In the genomic region with DNA sequence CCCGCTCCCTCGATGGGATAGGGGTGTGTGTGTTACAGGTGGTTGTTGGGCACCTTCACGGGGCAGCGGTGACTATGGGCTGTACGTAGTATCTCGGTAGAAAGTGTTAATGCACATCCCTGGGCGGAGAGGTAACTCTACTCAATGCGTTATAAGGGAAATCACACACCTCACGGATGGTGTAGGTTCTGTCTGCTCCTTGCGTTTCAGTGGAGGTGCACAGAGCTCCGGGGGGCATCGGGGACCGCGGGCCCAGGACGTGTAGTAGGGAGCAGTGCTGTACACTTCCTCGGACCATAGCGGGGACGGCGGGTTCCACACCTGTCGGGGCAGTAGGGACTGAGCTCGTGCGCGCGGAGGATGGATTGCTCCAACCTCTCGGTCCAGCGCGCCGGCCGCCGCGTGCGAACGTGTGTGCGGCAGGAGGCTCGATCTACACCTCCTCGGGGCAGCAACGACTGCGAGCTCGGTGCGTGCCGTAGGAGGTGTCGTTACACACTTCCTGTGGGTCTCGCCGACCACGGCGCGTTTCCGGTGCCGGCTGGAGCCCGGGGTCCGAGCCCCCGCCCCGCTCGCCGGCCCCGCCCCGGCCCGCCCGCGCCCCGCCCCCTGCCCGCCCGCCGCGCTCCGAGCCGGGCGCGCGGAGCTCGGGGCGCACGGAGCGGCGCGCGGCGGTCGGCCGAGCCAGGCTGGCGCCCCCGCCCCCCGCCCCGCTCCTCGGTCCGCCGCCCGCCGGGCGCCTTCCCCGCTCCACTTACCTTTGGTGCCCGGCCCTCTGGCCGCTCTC, we compare ENCODE assay signal across 9 cellular contexts. TPM values are rescaled to one million over a fixed set of nuclear protein-coding genes. Genes with fewer than 3 reads are reported as not detected.
A peak's percentile ranks its signal among the peaks of the same experiment; 100 is the strongest.
DNase-seq lines count a peak whose midpoint lies in the region; ATAC-seq, FAIRE-seq and TF ChIP-seq lines count a peak whose summit lies in the region.
"Had no signal": no experiment of that assay in that cellular context is flagged by ENCODE, and none has a peak within 500 bp of the region (broad histone marks: within the 10 kb centered on the region; RNA-seq: fewer than 3 reads in every experiment).

Gene KIAA1958 (plus strand): TSS at position 607 of the 787 bp plus-strand sequence. CDS start 87,254 bp downstream, outside the sequence.

- peak within 1 kb of the TSS; percentile 82 for H3K4me3 ChIP-seq in CD4-positive, CD25-positive, alpha-beta regulatory T cell (ENCODE audit: low read depth, low read length)
- H3K4me3 ChIP-seq in H1 (ENCODE audit: extremely low read depth in 1 of 4, insufficient read depth in 2 of 4, low read depth in 3 of 4, low read length in 4 of 4) = peak within 1 kb of the TSS; percentile 91 to 97 (median 94)

- POLR2A ChIA-PET in H1 (lab: Charles Lee; ENCODE audit: partially characterized antibody) = interaction anchor here (0.6 to 2.4 kb wide), 21 partner anchors 8 to 373 kb away, joined by 3 to 10 read pairs (median 3); partner anchors contain the start of genes INIP and PTBP3

- TF ChIP-seq POLR2A in H1 (IDR thresholded peaks at IDR 0.05; ENCODE audit: control extremely low read depth in 1 of 2, low read depth in 2 of 2, low read length in 2 of 2) = peak; percentile 79 to 97

- H4K20me1 ChIP-seq in H1 (replicated peaks in 1 of 2; ENCODE audit: control insufficient read depth in 1 of 2, insufficient read depth in 2 of 2, low read length in 2 of 2) = peaks cover 6 to 10% of the 10 kb centered on the region in 2 experiments

- H3K9me3 ChIP-seq in CD4-positive, CD25-positive, alpha-beta regulatory T cell (ENCODE audit: control insufficient read depth in 2 of 2, low read length in 2 of 2) = no peaks in the 10 kb centered on the region
- no peaks in the 10 kb centered on the region for H3K9me3 ChIP-seq in H1 (ENCODE audit: insufficient read depth in 2 of 2, low read depth in 1 of 2, low read length in 1 of 2)

- H3K27me3 Mint-ChIP-seq in CD4-positive, CD25-positive, alpha-beta regulatory T cell = no peaks in the 10 kb centered on the region

- H3K27ac ChIP-seq in CD4-positive, CD25-positive, alpha-beta regulatory T cell (ENCODE audit: insufficient read depth, low read length, poor library complexity, severe bottlenecking) = peak within 1 kb of the TSS; percentile 65
- peak within 1 kb of the TSS; percentile 75 for H3K27ac ChIP-seq in H1 (ENCODE audit: low read depth, low read length)

- peak; percentile 91 for ATAC-seq in CD4-positive, CD25-positive, alpha-beta regulatory T cell (ENCODE audit: low read depth in 2 of 2)
- ATAC-seq in GM19328 (IDR thresholded peaks at IDR 0.05; ENCODE audit: unreplicated experiment) (peak; percentile 95), HG03469 (IDR thresholded peaks at IDR 0.05; ENCODE audit: unreplicated experiment) (peak; percentile 88)

- DNase-seq in CD4-positive, CD25-positive, alpha-beta regulatory T cell = peak; percentile 70 to 91 (median 75)
- DNase-seq in NCI-H748 (lab: John Stamatoyannopoulos, UW; ENCODE audit: unreplicated experiment) (peak; percentile 94), H1 (ENCODE audit: low read depth in 1 of 2, low spot score in 2 of 2) (peak; percentile 66 to 83), mesenteric fat pad (ENCODE audit: low spot score) (peak; percentile 92)
- DNase-seq in activated CD8-positive, alpha-beta memory T cell treated with anti-CD3 and anti-CD28 coated beads for 1 hour (ENCODE audit: extremely low read depth in 1 of 2, low read depth in 1 of 2) = peak; percentile 53 to 69
- peak; percentile 60 for DNase-seq in stimulated activated CD8-positive, alpha-beta memory T cell treated with anti-CD3 and anti-CD28 coated beads, Interleukin-15, amount 100 ng/mL, for 24 hours (ENCODE audit: low read depth)

- WGBS in H1 (ENCODE audit: extremely low coverage in 1 of 2, insufficient coverage in 1 of 2, insufficient read length in 1 of 2, insufficient replicate concordance in 2 of 2, low coverage in 1 of 2, low lambda C conversion rate in 2 of 2, missing lambda C conversion rate in 1 of 2), 2 experiments = 2% methylated on average over 35 of the region's 93 CpGs; no CpG with 5 or more reads in 1 of the 2 experiments

- peak within 1 kb of the TSS; percentile 7 for H3K14ac ChIP-seq in H1 (ENCODE audit: insufficient read length)

- H3K79me2 ChIP-seq in H1 (ENCODE audit: control insufficient read depth in 1 of 2, insufficient read depth in 2 of 2, low read length in 2 of 2) = peaks cover 5 to 42% of the 10 kb centered on the region in 2 experiments

- peak within 1 kb of the TSS; percentile 91 for H4K91ac ChIP-seq in H1 (replicated peaks; ENCODE audit: insufficient read length, low read length)

- peak within 1 kb of the TSS; percentile 88 to 99 for H3K4me2 ChIP-seq in H1 (ENCODE audit: insufficient read depth in 1 of 2, low read depth in 2 of 2, low read length in 2 of 2)

- no peak for TF ChIP-seq CTCF in H1 (IDR thresholded peaks at IDR 0.05; ENCODE audit: control extremely low read depth in 1 of 3, insufficient read depth in 1 of 3, low read depth in 1 of 3, low read length in 3 of 3)

- H3K36me3 ChIP-seq in CD4-positive, CD25-positive, alpha-beta regulatory T cell (ENCODE audit: control insufficient read depth, insufficient read depth, low read length) = no peaks in the 10 kb centered on the region
- H3K36me3 ChIP-seq in H1 (ENCODE audit: control insufficient read depth in 2 of 4, insufficient read depth in 4 of 4, low read length in 3 of 4) = no peaks in the 10 kb centered on the region

- no peak for FAIRE-seq in H1 (lab: Jason Lieb, UNC)
- FAIRE-seq: islet of Langerhans had no signal

- CTCF ChIA-PET in H1 (lab: Charles Lee; ENCODE audit: partially characterized antibody) = interaction anchor here (1.1 to 1.8 kb wide), 6 partner anchors 10 to 401 kb away, joined by 3 to 6 read pairs (median 4); partner anchors contain the start of gene HSDL2

- peaks cover 10 to 32% (median 22%) of the 10 kb centered on the region in 4 donors for H3K4me1 Mint-ChIP-seq in CD4-positive, CD25-positive, alpha-beta regulatory T cell

- H2AFZ ChIP-seq in H1 (ENCODE audit: low read length) = peak within 1 kb of the TSS; percentile 99

- H3K36me3 Mint-ChIP-seq in CD4-positive, CD25-positive, alpha-beta regulatory T cell = no peaks in the 10 kb centered on the region

- H2BK15ac ChIP-seq in H1 (ENCODE audit: low read length) = no peak within 1 kb of the TSS

- peak within 1 kb of the TSS; percentile 88 to 96 (median 90) for H3K27ac Mint-ChIP-seq in CD4-positive, CD25-positive, alpha-beta regulatory T cell

- H2BK5ac ChIP-seq in H1 (ENCODE audit: low read depth, low read length) = peak within 1 kb of the TSS; percentile 86

- H3K23me2 ChIP-seq in H1 (ENCODE audit: low read depth, low read length) = peaks cover 10% of the 10 kb centered on the region

- H2BK120ac ChIP-seq in H1 (replicated peaks; ENCODE audit: low read depth, low read length) = no peak within 1 kb of the TSS

- peak within 1 kb of the TSS; percentile 30 for H3K4ac ChIP-seq in H1 (replicated peaks; ENCODE audit: insufficient read length, low read depth, low read length)

- no peaks in the 10 kb centered on the region for H3K27me3 ChIP-seq in CD4-positive, CD25-positive, alpha-beta regulatory T cell (ENCODE audit: control insufficient read depth, insufficient read depth, low read length)
- no peaks in the 10 kb centered on the region for H3K27me3 ChIP-seq in H1 (replicated peaks in 1 of 4; ENCODE audit: control insufficient read depth in 3 of 4, extremely low read depth in 1 of 4, insufficient read depth in 3 of 4, low read length in 3 of 4)

- peaks cover 15% of the 10 kb centered on the region for H3K4me1 ChIP-seq in CD4-positive, CD25-positive, alpha-beta regulatory T cell (ENCODE audit: control insufficient read depth, insufficient read depth, low read length, poor library complexity, severe bottlenecking)
- peaks cover 0 to 11% (median 5%) of the 10 kb centered on the region in 4 experiments; a peak in 3 of 7 replicates for H3K4me1 ChIP-seq in H1 (replicated peaks in 1 of 4; ENCODE audit: control insufficient read depth in 3 of 4, insufficient read depth in 4 of 4, low read length in 3 of 4)

- no peak within 1 kb of the TSS for H2BK20ac ChIP-seq in H1 (ENCODE audit: low read length)

- H3K9ac ChIP-seq in H1 (replicated peaks in 1 of 4; ENCODE audit: extremely low read depth in 1 of 4, low read depth in 3 of 4, low read length in 3 of 4) = peak within 1 kb of the TSS; percentile 72 to 96 (median 88)

- H3K9me3 Mint-ChIP-seq in CD4-positive, CD25-positive, alpha-beta regulatory T cell = no peaks in the 10 kb centered on the region

- H3K79me1 ChIP-seq in H1 (ENCODE audit: low read depth, low read length) = peaks cover 3% of the 10 kb centered on the region; the same call in 1 of the 2 replicates

- peak within 1 kb of the TSS; percentile 96 to 98 (median 97) for H3K4me3 Mint-ChIP-seq in CD4-positive, CD25-positive, alpha-beta regulatory T cell

- H4K5ac ChIP-seq in H1 (ENCODE audit: insufficient read length, low read depth, low read length) = peak within 1 kb of the TSS; percentile 94

- TF ChIP-seq RAD21 in H1 (IDR thresholded peaks at IDR 0.05 in 1 of 2, conservative IDR thresholded peaks at IDR 0.05 in 1 of 2; ENCODE audit: low read depth in 2 of 2, low read length in 2 of 2) = peak in 1 of 2 experiments; percentile 16; a peak in 1 of 4 replicates

- TF ChIP-seq EP300 in H1 (IDR thresholded peaks at IDR 0.05; ENCODE audit: borderline replicate concordance in 1 of 2, low read depth in 2 of 2, low read length in 2 of 2) = no peak

- peak within 1 kb of the TSS; percentile 92 for H4K8ac ChIP-seq in H1 (ENCODE audit: extremely low read depth, insufficient read depth, low read length)

- no peak within 1 kb of the TSS for H2BK12ac ChIP-seq in H1 (ENCODE audit: low read depth, low read length)

- no peak within 1 kb of the TSS for H2AK5ac ChIP-seq in H1 (ENCODE audit: low read depth, low read length)

- H3K23ac ChIP-seq in H1 (ENCODE audit: insufficient read length) = no peak within 1 kb of the TSS

- peak within 1 kb of the TSS; percentile 84; the same call in 1 of the 2 replicates for H3K18ac ChIP-seq in H1 (ENCODE audit: extremely low read depth, low read length)

- peak within 1 kb of the TSS; percentile 71 for H3K56ac ChIP-seq in H1 (replicated peaks; ENCODE audit: insufficient read length, low read depth, low read length)

TF ChIP-seq in H1, 55 proteins besides CTCF, POLR2A, EP300 and RAD21 (continues in another document):
- TF ChIP-seq EGR1 (IDR thresholded peaks at IDR 0.05; ENCODE audit: borderline replicate concordance, low read depth, low read length) = no peak
- TF ChIP-seq CREB1 (IDR thresholded peaks at IDR 0.05) = peak; percentile 82

RNA-seq across cellular contexts. Expression of gene KIAA1958, which starts in this region (rescaled TPM):
- total RNA-seq in CD4-positive, CD25-positive, alpha-beta regulatory T cell = 3.1 TPM
- 1 to 10 TPM in 2 of 4 donors, under 1 TPM in 2; 0.41 to 1.3 (median 1.1) TPM for polyA plus RNA-seq in CD4-positive, CD25-positive, alpha-beta regulatory T cell
- total RNA-seq in H1 (2021; fragmentation: NEBNext Ultra II Directional; extraction: Animal tissue kit (Norgen Biotek cat#: 25700)) = 39.9 and 43.8 TPM in 2 replicates
- 11.4 and 13.1 TPM in 2 replicates for polyA plus RNA-seq in H1 (2011; rRNA removed)
- 10.4 TPM for polyA plus RNA-seq in H1 (2011; cell fraction: cytosol; rRNA removed)
- polyA plus RNA-seq in H1 (2011; cell fraction: nucleus; rRNA removed) = 30.5 TPM
- 9.7 to 16.0 TPM (median 13.3 TPM) in 4 replicates for polyA plus RNA-seq in H1 (2012, experiment 1 of 2)
- polyA plus RNA-seq in H1 (2012, experiment 2 of 2) = 1.6 TPM
- polyA plus RNA-seq in H1 (2013, experiment 1 of 2) = 11.6 TPM
- 11.6 TPM for polyA plus RNA-seq in H1 (2013, experiment 2 of 2)
- 136 and 138 TPM in 2 replicates for polyA minus RNA-seq in H1 (2011; rRNA and poly(A)+ RNA removed)
- polyA minus RNA-seq in H1 (2011; cell fraction: cytosol; rRNA and poly(A)+ RNA removed) = 46.7 TPM
- 123 TPM for polyA minus RNA-seq in H1 (2011; cell fraction: nucleus; rRNA and poly(A)+ RNA removed)
- 6.1 TPM for total RNA-seq in mesenteric fat pad

Comparison
In these comparisons a context has a peak if more than half of its experiments do, and no peak if none do; other contexts are left out.
1. Peak in every context shown above with its lines: DNase-seq, ATAC-seq, H3K4me3 ChIP-seq and H3K27ac ChIP-seq.